ENCODE assay signal across 10 cellular contexts in the genomic region with DNA sequence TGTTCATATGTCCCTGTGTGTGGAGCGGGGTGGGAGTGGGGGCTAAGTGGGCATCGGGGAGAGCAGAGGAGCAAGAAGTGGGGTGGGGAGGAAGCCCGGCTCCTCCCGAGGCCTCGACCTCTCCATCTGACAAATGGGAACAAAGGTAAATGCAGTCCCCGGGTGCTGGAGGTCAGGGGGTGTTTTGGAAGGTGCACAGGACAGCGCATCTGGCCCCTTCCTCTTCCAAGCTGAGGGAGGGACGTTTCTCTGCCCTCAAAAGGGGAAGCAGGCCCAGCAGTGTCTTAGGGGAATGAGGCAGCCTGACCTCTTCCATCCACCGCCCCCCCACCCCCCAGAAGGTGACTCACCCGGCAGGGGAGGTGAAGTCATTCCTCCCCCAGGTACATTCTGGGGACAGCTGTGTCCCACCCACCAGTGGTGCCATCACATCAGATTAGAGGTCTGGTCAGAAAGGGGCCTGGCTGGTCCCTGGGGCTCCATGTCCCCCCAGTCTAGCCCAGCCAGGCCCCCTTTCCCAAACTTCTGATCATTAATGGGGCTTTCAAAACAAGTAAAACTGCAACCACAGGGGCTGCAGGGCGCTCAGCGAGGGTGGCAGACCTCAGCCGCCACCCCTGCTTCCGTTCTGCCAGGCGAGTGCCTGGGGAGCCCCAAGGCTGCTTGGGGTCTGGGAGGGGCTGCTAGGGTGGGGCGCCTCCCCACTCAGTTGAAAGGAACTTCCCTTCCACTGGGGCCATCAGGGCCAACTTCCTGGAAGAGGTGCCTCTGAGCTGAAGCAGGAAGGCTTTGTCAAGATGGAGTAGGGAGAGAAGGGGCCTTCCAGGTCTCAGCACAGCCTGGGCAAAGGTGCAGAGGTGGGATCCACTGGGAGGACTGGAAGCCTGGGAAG. TPM values are rescaled to one million over a fixed set of nuclear protein-coding genes. Genes with fewer than 3 reads are reported as not detected.
A peak's percentile ranks its signal among the peaks of the same experiment; 100 is the strongest.
DNase-seq lines count a peak whose midpoint lies in the region; ATAC-seq and TF ChIP-seq lines count a peak whose summit lies in the region.
"Had no signal": no experiment of that assay in that cellular context is flagged by ENCODE, and none has a peak within 500 bp of the region (broad histone marks: within the 10 kb centered on the region; RNA-seq: fewer than 3 reads in every experiment).

No MANE protein-coding gene starts in this region.

- peak overlapping the region; percentile 83 for H3K27ac Mint-ChIP-seq in HFFc6
- peak overlapping the region; percentile 95 for H3K27ac Mint-ChIP-seq in stimulated activated naive B cell treated with anti-CD40 and anti-IgM and Interleukin-4, amounts not matched to agents 10 μg/mL and 1 μg/mL and 100 μg/mL, for 72 hours

- TF ChIP-seq CTCF in HFFc6 (IDR thresholded peaks at IDR 0.05), result no peak

- H3K4me1 Mint-ChIP-seq in HFFc6 (ENCODE audit: low read depth), result peaks cover 31% of the 10 kb centered on the region
- peaks cover 54 to 70% of the 10 kb centered on the region in 2 donors for H3K4me1 Mint-ChIP-seq in stimulated activated naive B cell treated with anti-CD40 and anti-IgM and Interleukin-4, amounts not matched to agents 10 μg/mL and 1 μg/mL and 100 μg/mL, for 72 hours

- peak; percentile 30 for ATAC-seq in left lobe of liver
- peak; percentile 73 to 74 for ATAC-seq in stimulated activated naive B cell treated with anti-CD40 and anti-IgM and Interleukin-4, amounts not matched to agents 10 μg/mL and 1 μg/mL and 100 μg/mL, for 72 hours (replicated peaks)
- ATAC-seq in GM19467 (IDR thresholded peaks at IDR 0.05; ENCODE audit: unreplicated experiment), result no peak
- ATAC-seq in HG02642 (IDR thresholded peaks at IDR 0.05; ENCODE audit: poor library complexity, unreplicated experiment), result no peak

- no peak overlapping the region; the same call in 1 of the 2 replicates for H3K4me3 Mint-ChIP-seq in HFFc6
- peak overlapping the region; percentile 71 to 73 for H3K4me3 Mint-ChIP-seq in stimulated activated naive B cell treated with anti-CD40 and anti-IgM and Interleukin-4, amounts not matched to agents 10 μg/mL and 1 μg/mL and 100 μg/mL, for 72 hours

- no peaks in the 10 kb centered on the region for H3K27me3 Mint-ChIP-seq in HFFc6 (ENCODE audit: insufficient read depth)
- no peaks in the 10 kb centered on the region for H3K27me3 Mint-ChIP-seq in stimulated activated naive B cell treated with anti-CD40 and anti-IgM and Interleukin-4, amounts not matched to agents 10 μg/mL and 1 μg/mL and 100 μg/mL, for 72 hours

- DNase-seq in CD1c-positive myeloid dendritic cell (ENCODE audit: extremely low spot score), result peak; percentile 92
- no peak for DNase-seq in HFFc6
- peak; percentile 32 for DNase-seq in SIG-M5 (lab: John Stamatoyannopoulos, UW)
- DNase-seq in activated naive CD4-positive, alpha-beta T cell treated with Interleukin-2 at 50 U/mL for 16 hours, result peak; percentile 71
- no peak for DNase-seq in left lobe of liver (ENCODE audit: low spot score)
- DNase-seq in stimulated activated naive B cell treated with anti-CD40 and anti-IgM and Interleukin-4, amounts not matched to agents 10 μg/mL and 1 μg/mL and 100 μg/mL, for 72 hours, result peak; percentile 82

- no peaks in the 10 kb centered on the region; the same call in 1 of the 2 replicates for H3K36me3 Mint-ChIP-seq in HFFc6 (ENCODE audit: low read depth)
- peaks cover 11 to 19% of the 10 kb centered on the region in 2 donors for H3K36me3 Mint-ChIP-seq in stimulated activated naive B cell treated with anti-CD40 and anti-IgM and Interleukin-4, amounts not matched to agents 10 μg/mL and 1 μg/mL and 100 μg/mL, for 72 hours

- H3K9me3 Mint-ChIP-seq in HFFc6, result no peaks in the 10 kb centered on the region
- H3K9me3 Mint-ChIP-seq in stimulated activated naive B cell treated with anti-CD40 and anti-IgM and Interleukin-4, amounts not matched to agents 10 μg/mL and 1 μg/mL and 100 μg/mL, for 72 hours, result no peaks in the 10 kb centered on the region

RNA-seq across cellular contexts. Expression of a gene that starts 10.7 kb away (rescaled TPM):
- total RNA-seq in HFFc6 (2021; fragmentation: NEBNext Ultra II Directional; extraction: Animal tissue kit (Norgen Biotek cat#: 25700)), result 10 to 100 TPM in 2 of 6 experiments, 1 to 10 TPM in 4; 8.6 to 11.7 (median 9.6) TPM
- 1.2 TPM for total RNA-seq in left lobe of liver

RNA-seq across cellular contexts. Expression of a gene that starts 25.0 kb away (rescaled TPM):
- 10 to 100 TPM; 21.3 to 26.0 (median 23.3) TPM for total RNA-seq in HFFc6 (2021; fragmentation: NEBNext Ultra II Directional; extraction: Animal tissue kit (Norgen Biotek cat#: 25700))
- 15.6 TPM for total RNA-seq in left lobe of liver

RNA-seq across cellular contexts. Expression of a gene that starts 28.5 kb away (rescaled TPM):
- total RNA-seq in HFFc6 (2021; fragmentation: NEBNext Ultra II Directional; extraction: Animal tissue kit (Norgen Biotek cat#: 25700)), result 10 to 100 TPM; 14.9 to 18.1 (median 17.0) TPM
- 5.7 TPM for total RNA-seq in left lobe of liver

RNA-seq across cellular contexts. Expression of a gene that starts 54.1 kb away (rescaled TPM):
- not detected for total RNA-seq in HFFc6 (2021; fragmentation: NEBNext Ultra II Directional; extraction: Animal tissue kit (Norgen Biotek cat#: 25700))
- total RNA-seq in left lobe of liver, result not detected
- total RNA-seq: dermis microvascular lymphatic vessel endothelial cell, temporal lobe had no signal

Comparison
In these comparisons a context has a peak if more than half of its experiments do, and no peak if none do; other contexts are left out.
1. DNase-seq: peak in CD1c-positive myeloid dendritic cell (single experiment), SIG-M5 (single experiment), activated naive CD4-positive, alpha-beta T cell treated with Interleukin-2 at 50 U/mL for 16 hours (single experiment) and stimulated activated naive B cell treated with anti-CD40 and anti-IgM and Interleukin-4, amounts not matched to agents 10 μg/mL and 1 μg/mL and 100 μg/mL, for 72 hours (single experiment); none in HFFc6 (single experiment) and left lobe of liver (single experiment).
2. ATAC-seq: peak in left lobe of liver (single experiment) and stimulated activated naive B cell treated with anti-CD40 and anti-IgM and Interleukin-4, amounts not matched to agents 10 μg/mL and 1 μg/mL and 100 μg/mL, for 72 hours (2 of 2); none in GM19467 (single experiment) and HG02642 (single experiment).